Comparison of ENCODE assay signal across 20 cellular contexts in the genomic region with DNA sequence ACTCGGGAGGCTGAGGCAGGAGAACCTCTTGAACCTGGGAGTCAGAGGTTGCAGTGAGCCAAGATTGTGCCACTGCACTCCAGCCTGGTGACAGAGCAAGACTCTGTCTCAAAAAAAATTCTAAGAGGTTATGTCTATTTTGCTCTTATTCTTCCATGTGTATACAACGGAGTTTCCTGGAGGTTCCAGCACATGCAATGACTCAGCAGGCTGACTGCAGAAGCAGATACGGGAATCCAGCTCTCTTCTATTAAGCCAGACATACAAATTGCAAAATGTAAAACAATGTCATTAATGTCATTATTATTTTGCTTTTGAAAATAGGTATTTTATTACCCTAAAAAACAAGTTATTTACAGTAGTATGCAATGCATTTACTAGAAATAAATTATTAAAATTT.
"Had no signal": no experiment of that assay in that cellular context is flagged by ENCODE, and none has a peak within 500 bp of the region (broad histone marks: within the 10 kb centered on the region; RNA-seq: fewer than 3 reads in every experiment).

No MANE protein-coding gene starts in this region.

- H3K4me3 ChIP-seq: adrenal gland, lower lobe of right lung, right lobe of liver, thoracic aorta, vagina had no signal

- DNase-seq: activated CD4-positive, alpha-beta T cell treated with anti-CD3 and anti-CD28 coated beads for 36 hours; activated CD4-positive, alpha-beta T cell treated with anti-CD3 and anti-CD28 coated beads, Interleukin-2, amount 50 U/mL, for 4 hours; activated CD8-positive, alpha-beta memory T cell treated with anti-CD3 and anti-CD28 coated beads for 24 hours; activated CD8-positive, alpha-beta memory T cell treated with anti-CD3 and anti-CD28 coated beads, Interleukin-2, amount 50 U/mL, for 48 hours; activated naive CD4-positive, alpha-beta T cell; activated T-cell treated with anti-CD3 and anti-CD28 coated beads, Interleukin-2, amount 50 U/mL, for 4 hours; adrenal gland; effector CD8-positive, alpha-beta T cell; erythroblast; foreskin keratinocyte; lower lobe of right lung; naive B cell; nucleus accumbens; right lobe of liver; stimulated activated CD4-positive, alpha-beta T cell treated with anti-CD3 and anti-CD28 coated beads, Interleukin-2, amount 100 ng/mL, for 48 hours; stimulated activated naive CD4-positive, alpha-beta T cell treated with Interleukin-2 at 50 U/mL for 16 hours; T-helper 1 cell; T-helper 9 cell had no signal

- H3K27me3 ChIP-seq: adrenal gland, foreskin keratinocyte, right lobe of liver, vagina had no signal

- H3K27ac ChIP-seq: adrenal gland, foreskin keratinocyte, lower lobe of right lung, right lobe of liver, thoracic aorta, vagina had no signal

- H3K9me3 ChIP-seq: adrenal gland, lower lobe of right lung, right lobe of liver, thoracic aorta, vagina had no signal
